In genomic region chr2:53880756-53881155, GRCh38 we compare ENCODE assay signal across 15 cellular contexts. TPM values are rescaled to one million over a fixed set of nuclear protein-coding genes. Genes with fewer than 3 reads are reported as not detected.
DNase-seq lines count a peak whose midpoint lies in the region; ATAC-seq and TF ChIP-seq lines count a peak whose summit lies in the region.
"Had no signal": no experiment of that assay in that cellular context is flagged by ENCODE, and none has a peak within 500 bp of the region (broad histone marks: within the 10 kb centered on the region; RNA-seq: fewer than 3 reads in every experiment).

No MANE protein-coding gene starts in this region.

- in situ Hi-C loops in astrocyte of the cerebellum (cut with HindIII; ENCODE audit: low sequenced_read_pairs), result no loop called here
- in situ Hi-C loops in G401 (cut with HindIII; ENCODE audit: low sequenced_read_pairs), result no loop called here

- ATAC-seq in stimulated activated naive CD8-positive, alpha-beta T cell treated with anti-CD3 and anti-CD28 coated beads, Interleukin-15, amount 100 ng/mL, for 72 hours, result no peak
- ATAC-seq in GM19023 (IDR thresholded peaks at IDR 0.05; ENCODE audit: unreplicated experiment) (no peak), GM21447 (IDR thresholded peaks at IDR 0.05; ENCODE audit: unreplicated experiment) (no peak)

- TF ChIP-seq CTCF in astrocyte of the cerebellum (IDR thresholded peaks at IDR 0.05; ENCODE audit: low read depth, low read length, missing control alignments) (no peak), foreskin fibroblast (IDR thresholded peaks at IDR 0.05; ENCODE audit: low read depth, low read length) (no peak)

- DNase-seq in stimulated activated naive CD8-positive, alpha-beta T cell treated with anti-CD3 and anti-CD28 coated beads, Interleukin-15, amount 100 ng/mL, for 72 hours, result no peak
- DNase-seq in astrocyte of the cerebellum (ENCODE audit: low read depth), result peak; percentile 53
- DNase-seq in foreskin fibroblast, result peak; percentile 12 to 46
- DNase-seq in putamen (ENCODE audit: low spot score), result no peak
- no peak for DNase-seq in G401 (ENCODE audit: low spot score)
- DNase-seq: activated gamma-delta T cell, caudate nucleus, NCI-H1694, NCI-H510A treated with DMSO at 0.1 percent for 48 hours, T-helper 2 cell, tibial artery had no signal

- peaks cover 27% of the 10 kb centered on the region for H3K4me1 Mint-ChIP-seq in stimulated activated naive CD8-positive, alpha-beta T cell treated with anti-CD3 and anti-CD28 coated beads, Interleukin-15, Interleukin-2, amounts not matched to agents 100 ng/mL and 50 ng/mL, for 24 hours (ENCODE audit: low read depth)
- H3K4me1 Mint-ChIP-seq in stimulated activated naive CD8-positive, alpha-beta T cell treated with anti-CD3 and anti-CD28 coated beads, Interleukin-15, amount 100 ng/mL, for 72 hours, result peaks cover 11% of the 10 kb centered on the region
- H3K4me1 Mint-ChIP-seq: memory B cell had no signal

- H3K36me3 Mint-ChIP-seq in stimulated activated naive CD8-positive, alpha-beta T cell treated with anti-CD3 and anti-CD28 coated beads, Interleukin-15, Interleukin-2, amounts not matched to agents 100 ng/mL and 50 ng/mL, for 24 hours (ENCODE audit: low read depth), result peaks cover 64% of the 10 kb centered on the region

- H3K9me3 Mint-ChIP-seq in stimulated activated naive CD8-positive, alpha-beta T cell treated with anti-CD3 and anti-CD28 coated beads, Interleukin-15, Interleukin-2, amounts not matched to agents 100 ng/mL and 50 ng/mL, for 24 hours, result no peaks in the 10 kb centered on the region
- no peaks in the 10 kb centered on the region for H3K9me3 Mint-ChIP-seq in stimulated activated naive CD8-positive, alpha-beta T cell treated with anti-CD3 and anti-CD28 coated beads, Interleukin-15, amount 100 ng/mL, for 72 hours
- H3K9me3 Mint-ChIP-seq: memory B cell had no signal

- no peaks in the 10 kb centered on the region for H3K27me3 Mint-ChIP-seq in stimulated activated naive CD8-positive, alpha-beta T cell treated with anti-CD3 and anti-CD28 coated beads, Interleukin-15, Interleukin-2, amounts not matched to agents 100 ng/mL and 50 ng/mL, for 24 hours
- no peaks in the 10 kb centered on the region for H3K27me3 Mint-ChIP-seq in stimulated activated naive CD8-positive, alpha-beta T cell treated with anti-CD3 and anti-CD28 coated beads, Interleukin-15, amount 100 ng/mL, for 72 hours
- H3K27me3 Mint-ChIP-seq: memory B cell had no signal

- peak overlapping the region; percentile 16 for H3K27ac Mint-ChIP-seq in stimulated activated naive CD8-positive, alpha-beta T cell treated with anti-CD3 and anti-CD28 coated beads, Interleukin-15, Interleukin-2, amounts not matched to agents 100 ng/mL and 50 ng/mL, for 24 hours
- H3K27ac Mint-ChIP-seq in stimulated activated naive CD8-positive, alpha-beta T cell treated with anti-CD3 and anti-CD28 coated beads, Interleukin-15, amount 100 ng/mL, for 72 hours, result no peak overlapping the region
- H3K27ac Mint-ChIP-seq: memory B cell had no signal

- no peak overlapping the region for H3K4me3 ChIP-seq in astrocyte of the cerebellum (ENCODE audit: low read depth, low read length)
- no peak overlapping the region for H3K4me3 ChIP-seq in foreskin fibroblast (ENCODE audit: low read depth in 1 of 2, low read length in 2 of 2)
- H3K4me3 ChIP-seq: tibial artery had no signal

- no peak overlapping the region for H3K4me3 Mint-ChIP-seq in stimulated activated naive CD8-positive, alpha-beta T cell treated with anti-CD3 and anti-CD28 coated beads, Interleukin-15, Interleukin-2, amounts not matched to agents 100 ng/mL and 50 ng/mL, for 24 hours
- no peak overlapping the region for H3K4me3 Mint-ChIP-seq in stimulated activated naive CD8-positive, alpha-beta T cell treated with anti-CD3 and anti-CD28 coated beads, Interleukin-15, amount 100 ng/mL, for 72 hours
- H3K4me3 Mint-ChIP-seq: memory B cell had no signal

RNA-seq across cellular contexts. Expression of gene GPR75, which starts 21.0 kb away (rescaled TPM):
- not detected in 2 replicates for total RNA-seq in G401 (2014; rRNA removed; shearing (Covaris generic))

Comparison
In these comparisons a context has a peak if more than half of its experiments do, and no peak if none do; other contexts are left out.
1. DNase-seq: peak in astrocyte of the cerebellum (single experiment) and foreskin fibroblast (2 of 2); none in stimulated activated naive CD8-positive, alpha-beta T cell treated with anti-CD3 and anti-CD28 coated beads, Interleukin-15, amount 100 ng/mL, for 72 hours (0 of 2), putamen (single experiment) and G401 (single experiment).